In the genomic region with DNA sequence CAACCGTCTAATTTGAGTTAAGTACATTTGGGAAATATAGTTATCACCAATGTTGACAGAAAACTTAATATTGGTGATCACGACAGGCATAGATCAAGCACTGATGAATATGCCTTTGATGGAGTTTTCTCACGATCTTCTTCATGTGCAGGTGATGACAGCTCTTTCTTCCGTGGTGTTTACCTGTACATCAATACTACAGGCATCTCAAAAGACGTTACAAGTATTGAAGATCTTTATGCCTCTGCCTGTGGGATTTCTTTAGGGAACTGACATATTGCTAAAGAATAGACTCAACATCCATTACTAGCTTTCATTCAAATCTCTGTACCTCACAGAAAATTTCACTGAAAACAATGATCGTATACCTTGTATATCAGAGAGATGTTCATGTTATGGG, we compare ENCODE assay signal across 31 cellular contexts.
DNase-seq lines count a peak whose midpoint lies in the region; ATAC-seq, FAIRE-seq and TF ChIP-seq lines count a peak whose summit lies in the region.
"Had no signal": no experiment of that assay in that cellular context is flagged by ENCODE, and none has a peak within 500 bp of the region (broad histone marks: within the 10 kb centered on the region; RNA-seq: fewer than 3 reads in every experiment).

No MANE protein-coding gene starts in this region.

- no peaks in the 10 kb centered on the region for H3K9me1 ChIP-seq in K562 (ENCODE audit: control insufficient read depth, insufficient read depth, low read length)

- H3K36me3 ChIP-seq in K562 (ENCODE audit: control insufficient read depth, insufficient read depth, low read length) (no peaks in the 10 kb centered on the region), neural cell (ENCODE audit: insufficient read depth, low read length) (no peaks in the 10 kb centered on the region)
- H3K36me3 ChIP-seq: BE2C; BLaER1; BLaER1 treated with 17β-estradiol and CSF1 and Interleukin-3, amounts not matched to agents 10 nM and 100 nM had no signal

- H3F3A ChIP-seq in neural cell (ENCODE audit: insufficient read depth, low read length, poor library complexity, severe bottlenecking): no peaks in the 10 kb centered on the region

- H3K9ac ChIP-seq in K562 (ENCODE audit: insufficient read depth in 1 of 2, low read depth in 2 of 2, low read length in 2 of 2) (no peak overlapping the region), neural cell (ENCODE audit: low read length) (no peak overlapping the region)
- H3K9ac ChIP-seq: BLaER1; BLaER1 treated with 17β-estradiol and CSF1 and Interleukin-3, amounts not matched to agents 10 nM and 100 nM had no signal

- no peaks in the 10 kb centered on the region for H3K4me1 ChIP-seq in K562 (replicated peaks in 1 of 2; ENCODE audit: control insufficient read depth in 2 of 2, insufficient read depth in 2 of 2, low read length in 2 of 2)
- H3K4me1 ChIP-seq: A549, BE2C, BLaER1, Caco-2 had no signal

- in situ Hi-C loops in K562 (cut with MboI): no loop called here

- H3K79me2 ChIP-seq in K562 (ENCODE audit: control insufficient read depth, insufficient read depth, low read length) (no peaks in the 10 kb centered on the region), neural cell (replicated peaks; ENCODE audit: insufficient read depth, low read length) (no peaks in the 10 kb centered on the region)

- TF ChIP-seq CTCF in K562 (IDR thresholded peaks at IDR 0.05 in 2 of 3, conservative IDR thresholded peaks at IDR 0.05 in 1 of 3; ENCODE audit: insufficient read depth in 2 of 3, low read depth in 1 of 3, low read length in 3 of 3) (no peak), neural cell (IDR thresholded peaks at IDR 0.05; ENCODE audit: poor library complexity, severe bottlenecking) (no peak)

- H3K4me1 Mint-ChIP-seq in T-helper 17 cell: no peaks in the 10 kb centered on the region
- H3K4me1 Mint-ChIP-seq: B cell; CD14-positive monocyte; CD4-positive, alpha-beta memory T cell; CD4-positive, CD25-positive, alpha-beta regulatory T cell; CD8-positive, alpha-beta memory T cell had no signal

- H3K4me2 ChIP-seq in K562 (ENCODE audit: insufficient read depth, low read length) (no peak overlapping the region), neural cell (ENCODE audit: low read length) (no peak overlapping the region)
- H3K4me2 ChIP-seq: A549; BLaER1; BLaER1 treated with 17β-estradiol and CSF1 and Interleukin-3, amounts not matched to agents 10 nM and 100 nM had no signal

- CTCF ChIA-PET in K562 (lab: Yijun Ruan, JAX; ENCODE audit: low intra/inter-chr PET ratio): no interaction called here

- no peak for DNase-seq in K562 (ENCODE audit: extremely low read depth in 1 of 4, low spot score in 3 of 4)
- DNase-seq in EL: no peak
- DNase-seq in T-helper 17 cell: no peak
- DNase-seq: 8988T; ACHN; AML-193; BE2C; C1 segment of cervical spinal cord; Caco-2; Calu3; CD4-positive, alpha-beta memory T cell; CD4-positive, alpha-beta T cell; CD4-positive, CD25-positive, alpha-beta regulatory T cell; CD8-positive, alpha-beta memory T cell; CD8-positive, alpha-beta T cell; COR-L47; DMS 273 treated with DMSO at 0.1 percent for 48 hours; DMS153; DMS53; DMS79; DMS79 treated with DMSO at 0.1 percent for 48 hours; DND-41 had no signal

- H3K27me3 Mint-ChIP-seq in T-helper 17 cell: peaks cover 9% of the 10 kb centered on the region
- H3K27me3 Mint-ChIP-seq: B cell; CD4-positive, alpha-beta T cell; CD4-positive, CD25-positive, alpha-beta regulatory T cell; CD8-positive, alpha-beta memory T cell had no signal

- no peak overlapping the region for H2AFZ ChIP-seq in K562 (ENCODE audit: low read depth, low read length)
- H2AFZ ChIP-seq in neural cell (ENCODE audit: low read depth, low read length): no peak overlapping the region

- ATAC-seq in K562 (no peak), T-helper 17 cell (no peak)
- ATAC-seq: A549; CD8-positive, alpha-beta T cell had no signal

- no TSS peak for BruUV-seq in K562 (replicated peaks; lab: Mats Ljungman, UMichigan)

- no peak overlapping the region for H3K27ac Mint-ChIP-seq in T-helper 17 cell
- H3K27ac Mint-ChIP-seq: B cell; CD14-positive monocyte; CD4-positive, alpha-beta memory T cell; CD4-positive, alpha-beta T cell; CD4-positive, CD25-positive, alpha-beta regulatory T cell; CD8-positive, alpha-beta memory T cell; CD8-positive, alpha-beta T cell had no signal

- H3K4me3 Mint-ChIP-seq in T-helper 17 cell: no peak overlapping the region
- H3K4me3 Mint-ChIP-seq: B cell; CD14-positive monocyte; CD4-positive, alpha-beta memory T cell; CD4-positive, alpha-beta T cell; CD4-positive, CD25-positive, alpha-beta regulatory T cell; CD8-positive, alpha-beta memory T cell; CD8-positive, alpha-beta T cell had no signal

- H3K4me3 ChIP-seq in K562 (no peak overlapping the region), neural cell (ENCODE audit: low read length) (no peak overlapping the region)
- H3K4me3 ChIP-seq: A549; BLaER1; BLaER1 treated with 17β-estradiol and CSF1 and Interleukin-3, amounts not matched to agents 10 nM and 100 nM had no signal

- H3K27ac ChIP-seq in K562 (ENCODE audit: extremely low read depth, low read depth, low read length) (no peak overlapping the region), neural cell (ENCODE audit: low read length) (no peak overlapping the region)
- H3K27ac ChIP-seq: 22Rv1; A549; BLaER1; BLaER1 treated with 17β-estradiol and CSF1 and Interleukin-3, amounts not matched to agents 10 nM and 100 nM; C4-2B had no signal

- no peaks in the 10 kb centered on the region for H4K20me1 ChIP-seq in K562 (replicated peaks; ENCODE audit: control insufficient read depth, insufficient read depth, low read length)
- no peaks in the 10 kb centered on the region for H4K20me1 ChIP-seq in neural cell (ENCODE audit: insufficient read depth)
- H4K20me1 ChIP-seq: BLaER1; BLaER1 treated with 17β-estradiol and CSF1 and Interleukin-3, amounts not matched to agents 10 nM and 100 nM had no signal

- intact Hi-C loops in K562 (cut with micrococcal nuclease): loop anchor here (5.0 kb wide), 1 partner anchor 1051 kb away; no protein-coding TSS in a partner anchor

- H3K9me3 ChIP-seq in K562 (replicated peaks; ENCODE audit: control insufficient read depth, insufficient read depth, low read depth, low read length) (no peaks in the 10 kb centered on the region; the same call in 1 of the 2 replicates), neural cell (ENCODE audit: low read length) (no peaks in the 10 kb centered on the region), T-helper 17 cell (ENCODE audit: control insufficient read depth, low read length, poor library complexity, severe bottlenecking) (no peaks in the 10 kb centered on the region)
- H3K9me3 ChIP-seq: A549, BE2C, BLaER1, Caco-2 had no signal

- WGBS in K562 (ENCODE audit: insufficient coverage, low coverage, missing lambda C conversion rate): 2% methylated on average over 6 of the region's 6 CpGs

- H3K27me3 ChIP-seq in K562 (ENCODE audit: control insufficient read depth in 2 of 2, insufficient read depth in 2 of 2, low read length in 2 of 2) (no peaks in the 10 kb centered on the region), neural cell (ENCODE audit: insufficient read depth, low read depth, low read length) (no peaks in the 10 kb centered on the region)
- H3K27me3 ChIP-seq: BE2C; BLaER1; BLaER1 treated with 17β-estradiol and CSF1 and Interleukin-3, amounts not matched to agents 10 nM and 100 nM had no signal

- TF ChIP-seq EP300 in K562 (IDR thresholded peaks at IDR 0.05; ENCODE audit: low read length) (no peak), neural cell (conservative IDR thresholded peaks at IDR 0.05; ENCODE audit: poor library complexity, severe bottlenecking) (peak; percentile 88)

- no peaks in the 10 kb centered on the region for H3K9me2 ChIP-seq in neural cell (ENCODE audit: insufficient read depth, low read length)

- no peaks in the 10 kb centered on the region for H3K36me3 Mint-ChIP-seq in T-helper 17 cell (ENCODE audit: low read depth)
- H3K36me3 Mint-ChIP-seq: CD14-positive monocyte; CD4-positive, alpha-beta memory T cell; CD4-positive, CD25-positive, alpha-beta regulatory T cell; CD8-positive, alpha-beta memory T cell; CD8-positive, alpha-beta T cell had no signal

- POLR2A ChIA-PET in K562 (lab: Yijun Ruan, JAX): no interaction called here

- FAIRE-seq in K562 (lab: Jason Lieb, UNC): peak; percentile 11
- FAIRE-seq: A549, D721Med had no signal

- no peak for TF ChIP-seq RAD21 in K562 (CRISPR knock-in tag; conservative IDR thresholded peaks at IDR 0.05 in 1 of 2, IDR thresholded peaks at IDR 0.05 in 1 of 2)
- TF ChIP-seq RAD21 in neural cell (conservative IDR thresholded peaks at IDR 0.05): no peak

- TF ChIP-seq POLR2A in K562 (conservative IDR thresholded peaks at IDR 0.05): no peak

TF ChIP-seq in K562, 482 proteins besides CTCF, POLR2A, EP300 and RAD21:
- TF ChIP-seq TARDBP (IDR thresholded peaks at IDR 0.05): no peak

TF ChIP-seq in neural cell, 6 proteins besides CTCF, POLR2A, EP300 and RAD21:
- TF ChIP-seq, protein P1, sequence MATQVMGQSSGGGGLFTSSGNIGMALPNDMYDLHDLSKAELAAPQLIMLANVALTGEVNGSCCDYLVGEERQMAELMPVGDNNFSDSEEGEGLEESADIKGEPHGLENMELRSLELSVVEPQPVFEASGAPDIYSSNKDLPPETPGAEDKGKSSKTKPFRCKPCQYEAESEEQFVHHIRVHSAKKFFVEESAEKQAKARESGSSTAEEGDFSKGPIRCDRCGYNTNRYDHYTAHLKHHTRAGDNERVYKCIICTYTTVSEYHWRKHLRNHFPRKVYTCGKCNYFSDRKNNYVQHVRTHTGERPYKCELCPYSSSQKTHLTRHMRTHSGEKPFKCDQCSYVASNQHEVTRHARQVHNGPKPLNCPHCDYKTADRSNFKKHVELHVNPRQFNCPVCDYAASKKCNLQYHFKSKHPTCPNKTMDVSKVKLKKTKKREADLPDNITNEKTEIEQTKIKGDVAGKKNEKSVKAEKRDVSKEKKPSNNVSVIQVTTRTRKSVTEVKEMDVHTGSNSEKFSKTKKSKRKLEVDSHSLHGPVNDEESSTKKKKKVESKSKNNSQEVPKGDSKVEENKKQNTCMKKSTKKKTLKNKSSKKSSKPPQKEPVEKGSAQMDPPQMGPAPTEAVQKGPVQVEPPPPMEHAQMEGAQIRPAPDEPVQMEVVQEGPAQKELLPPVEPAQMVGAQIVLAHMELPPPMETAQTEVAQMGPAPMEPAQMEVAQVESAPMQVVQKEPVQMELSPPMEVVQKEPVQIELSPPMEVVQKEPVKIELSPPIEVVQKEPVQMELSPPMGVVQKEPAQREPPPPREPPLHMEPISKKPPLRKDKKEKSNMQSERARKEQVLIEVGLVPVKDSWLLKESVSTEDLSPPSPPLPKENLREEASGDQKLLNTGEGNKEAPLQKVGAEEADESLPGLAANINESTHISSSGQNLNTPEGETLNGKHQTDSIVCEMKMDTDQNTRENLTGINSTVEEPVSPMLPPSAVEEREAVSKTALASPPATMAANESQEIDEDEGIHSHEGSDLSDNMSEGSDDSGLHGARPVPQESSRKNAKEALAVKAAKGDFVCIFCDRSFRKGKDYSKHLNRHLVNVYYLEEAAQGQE (IDR thresholded peaks at IDR 0.05; ENCODE audit: borderline replicate concordance): no peak
- no peak for TF ChIP-seq MXI1 (conservative IDR thresholded peaks at IDR 0.05; ENCODE audit: poor library complexity, severe bottlenecking)
- peak; percentile 65 for TF ChIP-seq POLR2AphosphoS5 (IDR thresholded peaks at IDR 0.05)
- TF ChIP-seq TAF1 (IDR thresholded peaks at IDR 0.05; ENCODE audit: low read depth): no peak
